Comparison of ENCODE assay signal across 8 cellular contexts in the genomic region with DNA sequence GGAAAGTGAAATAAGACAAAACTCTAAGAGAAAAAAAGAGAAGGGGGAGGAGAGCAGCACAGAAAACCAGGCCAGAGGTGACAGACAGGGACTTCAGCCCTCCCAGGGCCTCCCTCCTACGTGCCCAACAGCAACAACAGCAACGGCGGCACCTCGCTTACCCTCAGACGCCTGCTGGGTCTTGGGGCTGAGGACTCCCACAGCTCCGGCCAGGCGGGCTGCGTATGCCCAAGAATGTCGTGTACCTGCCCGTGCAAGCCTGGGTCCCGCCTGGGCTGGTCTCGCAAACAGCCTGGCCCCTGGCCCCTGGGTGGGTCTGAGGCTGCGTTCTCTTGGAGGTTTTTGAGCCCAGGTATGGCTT. TPM values are rescaled to one million over a fixed set of nuclear protein-coding genes. Genes with fewer than 3 reads are reported as not detected.
DNase-seq lines count a peak whose midpoint lies in the region; ATAC-seq, FAIRE-seq and TF ChIP-seq lines count a peak whose summit lies in the region.

No MANE protein-coding gene starts in this region.

- no peaks in the 10 kb centered on the region for H3K27me3 Mint-ChIP-seq in activated T-cell treated with anti-CD3 and anti-CD28 coated beads, Interleukin-2, amount 50 U/mL, for 72 hours (ENCODE audit: low read depth)

- H3K36me3 ChIP-seq in BE2C (no peaks in the 10 kb centered on the region), Karpas-422 (ENCODE audit: insufficient read depth, low read length) (no peaks in the 10 kb centered on the region; the same call in 1 of the 2 replicates)

- no peak overlapping the region for H2AFZ ChIP-seq in Karpas-422 (ENCODE audit: low read length)

- peak overlapping the region; percentile 82 for H3K27ac ChIP-seq in Karpas-422 (ENCODE audit: low read length)

- H3K36me3 Mint-ChIP-seq in activated T-cell treated with anti-CD3 and anti-CD28 coated beads, Interleukin-2, amount 50 U/mL, for 72 hours (ENCODE audit: insufficient read depth in 2 of 2) = peaks cover 2% of the 10 kb centered on the region in 2 donors

- H3K9me3 ChIP-seq in BE2C (no peaks in the 10 kb centered on the region), Karpas-422 (ENCODE audit: low read length) (no peaks in the 10 kb centered on the region)

- H3K4me2 ChIP-seq in Karpas-422 (ENCODE audit: low read depth, low read length, poor library complexity, severe bottlenecking) = peak overlapping the region; percentile 95

- H3K79me2 ChIP-seq in Karpas-422 (ENCODE audit: low read length) = peaks cover 93% of the 10 kb centered on the region

- peaks cover 16% of the 10 kb centered on the region for H3K4me1 ChIP-seq in BE2C
- peaks cover 69% of the 10 kb centered on the region for H3K4me1 ChIP-seq in Karpas-422 (ENCODE audit: low read length)

- ATAC-seq in activated T-cell treated with anti-CD3 and anti-CD28 coated beads, Interleukin-2, amount 50 U/mL, for 72 hours (replicated peaks in 1 of 2) = peak; percentile 29 to 32
- ATAC-seq in HG03521 (IDR thresholded peaks at IDR 0.05; ENCODE audit: unreplicated experiment) = no peak

- TF ChIP-seq CTCF in BE2C (IDR thresholded peaks at IDR 0.05; ENCODE audit: low read depth, low read length) = no peak
- no peak for TF ChIP-seq CTCF in fibroblast of pulmonary artery (IDR thresholded peaks at IDR 0.05; ENCODE audit: low read length, missing control alignments)
- no peak for TF ChIP-seq CTCF in retinal pigment epithelial cell (conservative IDR thresholded peaks at IDR 0.05; ENCODE audit: low read depth, low read length)

- H4K20me1 ChIP-seq in Karpas-422 (ENCODE audit: insufficient read depth, low read depth, low read length) = peaks cover 65% of the 10 kb centered on the region

- H3K9me3 Mint-ChIP-seq in activated T-cell treated with anti-CD3 and anti-CD28 coated beads, Interleukin-2, amount 50 U/mL, for 72 hours = no peaks in the 10 kb centered on the region

- peak overlapping the region; percentile 13 for H3K4me3 ChIP-seq in BE2C (ENCODE audit: low read depth, low read length)
- peak overlapping the region; percentile 88 for H3K4me3 ChIP-seq in Karpas-422 (ENCODE audit: low read length)
- H3K4me3 ChIP-seq in fibroblast of pulmonary artery (replicated peaks; ENCODE audit: low read depth, low read length) = peak overlapping the region; percentile 72
- peak overlapping the region; percentile 64 for H3K4me3 ChIP-seq in retinal pigment epithelial cell (ENCODE audit: low read length)

- DNase-seq in BE2C (no peak), Karpas-422 (no peak), fibroblast of pulmonary artery (ENCODE audit: low read depth) (peak; percentile 42), retinal pigment epithelial cell (ENCODE audit: low read depth) (no peak), NCI-H2029 (lab: John Stamatoyannopoulos, UW) (no peak), frontal cortex (ENCODE audit: low spot score in 2 of 2) (no peak)
- peak; percentile 37 to 43 for DNase-seq in activated T-cell treated with anti-CD3 and anti-CD28 coated beads, Interleukin-2, amount 50 U/mL, for 72 hours

- H3K27ac Mint-ChIP-seq in activated T-cell treated with anti-CD3 and anti-CD28 coated beads, Interleukin-2, amount 50 U/mL, for 72 hours = peak overlapping the region; percentile 80

- H3K9ac ChIP-seq in Karpas-422 (ENCODE audit: low read length) = peak overlapping the region; percentile 91

- no peaks in the 10 kb centered on the region for H3K9me2 ChIP-seq in Karpas-422 (replicated peaks; ENCODE audit: insufficient read depth, low read length)

- peaks cover 67% of the 10 kb centered on the region for H3K4me1 Mint-ChIP-seq in activated T-cell treated with anti-CD3 and anti-CD28 coated beads, Interleukin-2, amount 50 U/mL, for 72 hours (ENCODE audit: low read depth)

- H3K27me3 ChIP-seq in BE2C = no peaks in the 10 kb centered on the region
- no peaks in the 10 kb centered on the region for H3K27me3 ChIP-seq in Karpas-422 (ENCODE audit: low read length)

- FAIRE-seq in frontal cortex (lab: Jason Lieb, UNC) = no peak

- H3K4me3 Mint-ChIP-seq in activated T-cell treated with anti-CD3 and anti-CD28 coated beads, Interleukin-2, amount 50 U/mL, for 72 hours = peak overlapping the region; percentile 90 to 92

RNA-seq across cellular contexts. Expression of a gene that starts 30.5 kb away (rescaled TPM):
- 43.3 TPM for polyA plus RNA-seq in BE2C (2012; ENCODE audit: insufficient read depth, insufficient read length, low read depth)
- 76.1 and 103 TPM in 2 replicates for total RNA-seq in Karpas-422 (2014; rRNA removed; shearing (Covaris generic); ENCODE audit: low replicate concordance)
- total RNA-seq in activated T-cell treated with anti-CD3 and anti-CD28 coated beads, Interleukin-2, amount 50 U/mL, for 72 hours = 10 to 100 TPM; 81.7 to 93.4 TPM
- 20.0 TPM for total RNA-seq in frontal cortex

RNA-seq across cellular contexts. Expression of a gene that starts 47.4 kb away (rescaled TPM):
- polyA plus RNA-seq in BE2C (2012; ENCODE audit: insufficient read depth, insufficient read length, low read depth) = 298 TPM
- total RNA-seq in Karpas-422 (2014; rRNA removed; shearing (Covaris generic); ENCODE audit: low replicate concordance) = 1.8 and 10.4 TPM in 2 replicates
- total RNA-seq in activated T-cell treated with anti-CD3 and anti-CD28 coated beads, Interleukin-2, amount 50 U/mL, for 72 hours = 1 to 10 TPM in 1 of 2 donors, under 1 TPM in 1; 0.77 to 1.7 TPM
- total RNA-seq in frontal cortex = 63.2 TPM

Comparison
In these comparisons a context has a peak if more than half of its experiments do, and no peak if none do; other contexts are left out.
1. DNase-seq: peak in activated T-cell treated with anti-CD3 and anti-CD28 coated beads, Interleukin-2, amount 50 U/mL, for 72 hours (2 of 2) and fibroblast of pulmonary artery (single experiment); none in BE2C (single experiment), Karpas-422 (single experiment), retinal pigment epithelial cell (single experiment), NCI-H2029 (single experiment) and frontal cortex (0 of 2).
2. H3K4me3 ChIP-seq: peak in every context shown above with its lines; median percentile 88 in Karpas-422; 72 in fibroblast of pulmonary artery; 64 in retinal pigment epithelial cell; 13 in BE2C.